1 cellular context compared by ENCODE assay signal in the genomic region with DNA sequence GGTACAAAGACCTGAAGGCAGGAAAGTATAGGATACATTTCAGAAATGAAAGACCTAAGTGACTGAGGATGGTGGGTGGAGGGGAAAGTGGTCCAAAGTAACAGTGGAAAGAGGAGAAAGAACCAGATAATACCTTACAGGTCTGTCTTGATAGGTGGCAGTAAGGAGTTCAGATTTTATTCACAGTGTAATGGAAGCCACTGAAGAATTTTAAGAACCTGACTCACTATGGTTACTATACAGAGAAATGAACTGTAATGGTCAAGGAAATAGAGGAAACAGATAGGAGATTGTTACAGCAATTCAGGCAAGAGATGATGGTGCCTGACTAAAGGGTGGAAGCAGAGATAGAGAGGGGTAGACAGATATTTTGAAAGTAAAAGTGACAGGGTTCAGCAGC.
TF ChIP-seq lines count a peak whose summit lies in the region.

No MANE protein-coding gene starts in this region.

TF ChIP-seq in GM12878, 131 proteins besides CTCF, POLR2A, EP300 and RAD21 (continued from another document):
- TF ChIP-seq, protein P1, sequence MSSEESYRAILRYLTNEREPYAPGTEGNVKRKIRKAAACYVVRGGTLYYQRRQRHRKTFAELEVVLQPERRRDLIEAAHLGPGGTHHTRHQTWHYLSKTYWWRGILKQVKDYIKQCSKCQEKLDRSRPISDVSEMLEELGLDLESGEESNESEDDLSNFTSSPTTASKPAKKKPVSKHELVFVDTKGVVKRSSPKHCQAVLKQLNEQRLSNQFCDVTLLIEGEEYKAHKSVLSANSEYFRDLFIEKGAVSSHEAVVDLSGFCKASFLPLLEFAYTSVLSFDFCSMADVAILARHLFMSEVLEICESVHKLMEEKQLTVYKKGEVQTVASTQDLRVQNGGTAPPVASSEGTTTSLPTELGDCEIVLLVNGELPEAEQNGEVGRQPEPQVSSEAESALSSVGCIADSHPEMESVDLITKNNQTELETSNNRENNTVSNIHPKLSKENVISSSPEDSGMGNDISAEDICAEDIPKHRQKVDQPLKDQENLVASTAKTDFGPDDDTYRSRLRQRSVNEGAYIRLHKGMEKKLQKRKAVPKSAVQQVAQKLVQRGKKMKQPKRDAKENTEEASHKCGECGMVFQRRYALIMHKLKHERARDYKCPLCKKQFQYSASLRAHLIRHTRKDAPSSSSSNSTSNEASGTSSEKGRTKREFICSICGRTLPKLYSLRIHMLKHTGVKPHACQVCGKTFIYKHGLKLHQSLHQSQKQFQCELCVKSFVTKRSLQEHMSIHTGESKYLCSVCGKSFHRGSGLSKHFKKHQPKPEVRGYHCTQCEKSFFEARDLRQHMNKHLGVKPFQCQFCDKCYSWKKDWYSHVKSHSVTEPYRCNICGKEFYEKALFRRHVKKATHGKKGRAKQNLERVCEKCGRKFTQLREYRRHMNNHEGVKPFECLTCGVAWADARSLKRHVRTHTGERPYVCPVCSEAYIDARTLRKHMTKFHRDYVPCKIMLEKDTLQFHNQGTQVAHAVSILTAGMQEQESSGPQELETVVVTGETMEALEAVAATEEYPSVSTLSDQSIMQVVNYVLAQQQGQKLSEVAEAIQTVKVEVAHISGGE (CRISPR knock-in tag; IDR thresholded peaks at IDR 0.05) = no peak
- no peak for TF ChIP-seq ZSCAN29 (IDR thresholded peaks at IDR 0.05)
- TF ChIP-seq CBX3 (IDR thresholded peaks at IDR 0.05; ENCODE audit: borderline replicate concordance, low read depth) = no peak
- no peak for TF ChIP-seq IKZF2 (IDR thresholded peaks at IDR 0.05)
- TF ChIP-seq, protein P2, sequence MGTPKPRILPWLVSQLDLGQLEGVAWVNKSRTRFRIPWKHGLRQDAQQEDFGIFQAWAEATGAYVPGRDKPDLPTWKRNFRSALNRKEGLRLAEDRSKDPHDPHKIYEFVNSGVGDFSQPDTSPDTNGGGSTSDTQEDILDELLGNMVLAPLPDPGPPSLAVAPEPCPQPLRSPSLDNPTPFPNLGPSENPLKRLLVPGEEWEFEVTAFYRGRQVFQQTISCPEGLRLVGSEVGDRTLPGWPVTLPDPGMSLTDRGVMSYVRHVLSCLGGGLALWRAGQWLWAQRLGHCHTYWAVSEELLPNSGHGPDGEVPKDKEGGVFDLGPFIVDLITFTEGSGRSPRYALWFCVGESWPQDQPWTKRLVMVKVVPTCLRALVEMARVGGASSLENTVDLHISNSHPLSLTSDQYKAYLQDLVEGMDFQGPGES (IDR thresholded peaks at IDR 0.05) = no peak
- no peak for TF ChIP-seq SREBF2 (IDR thresholded peaks at IDR 0.05; ENCODE audit: low read length)
- TF ChIP-seq, protein P3, sequence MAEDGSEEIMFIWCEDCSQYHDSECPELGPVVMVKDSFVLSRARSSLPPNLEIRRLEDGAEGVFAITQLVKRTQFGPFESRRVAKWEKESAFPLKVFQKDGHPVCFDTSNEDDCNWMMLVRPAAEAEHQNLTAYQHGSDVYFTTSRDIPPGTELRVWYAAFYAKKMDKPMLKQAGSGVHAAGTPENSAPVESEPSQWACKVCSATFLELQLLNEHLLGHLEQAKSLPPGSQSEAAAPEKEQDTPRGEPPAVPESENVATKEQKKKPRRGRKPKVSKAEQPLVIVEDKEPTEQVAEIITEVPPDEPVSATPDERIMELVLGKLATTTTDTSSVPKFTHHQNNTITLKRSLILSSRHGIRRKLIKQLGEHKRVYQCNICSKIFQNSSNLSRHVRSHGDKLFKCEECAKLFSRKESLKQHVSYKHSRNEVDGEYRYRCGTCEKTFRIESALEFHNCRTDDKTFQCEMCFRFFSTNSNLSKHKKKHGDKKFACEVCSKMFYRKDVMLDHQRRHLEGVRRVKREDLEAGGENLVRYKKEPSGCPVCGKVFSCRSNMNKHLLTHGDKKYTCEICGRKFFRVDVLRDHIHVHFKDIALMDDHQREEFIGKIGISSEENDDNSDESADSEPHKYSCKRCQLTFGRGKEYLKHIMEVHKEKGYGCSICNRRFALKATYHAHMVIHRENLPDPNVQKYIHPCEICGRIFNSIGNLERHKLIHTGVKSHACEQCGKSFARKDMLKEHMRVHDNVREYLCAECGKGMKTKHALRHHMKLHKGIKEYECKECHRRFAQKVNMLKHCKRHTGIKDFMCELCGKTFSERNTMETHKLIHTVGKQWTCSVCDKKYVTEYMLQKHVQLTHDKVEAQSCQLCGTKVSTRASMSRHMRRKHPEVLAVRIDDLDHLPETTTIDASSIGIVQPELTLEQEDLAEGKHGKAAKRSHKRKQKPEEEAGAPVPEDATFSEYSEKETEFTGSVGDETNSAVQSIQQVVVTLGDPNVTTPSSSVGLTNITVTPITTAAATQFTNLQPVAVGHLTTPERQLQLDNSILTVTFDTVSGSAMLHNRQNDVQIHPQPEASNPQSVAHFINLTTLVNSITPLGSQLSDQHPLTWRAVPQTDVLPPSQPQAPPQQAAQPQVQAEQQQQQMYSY (CRISPR knock-in tag; IDR thresholded peaks at IDR 0.05) = no peak
- no peak for TF ChIP-seq RELA (IDR thresholded peaks at IDR 0.05; ENCODE audit: borderline replicate concordance, partially characterized antibody)
- TF ChIP-seq, protein P4, sequence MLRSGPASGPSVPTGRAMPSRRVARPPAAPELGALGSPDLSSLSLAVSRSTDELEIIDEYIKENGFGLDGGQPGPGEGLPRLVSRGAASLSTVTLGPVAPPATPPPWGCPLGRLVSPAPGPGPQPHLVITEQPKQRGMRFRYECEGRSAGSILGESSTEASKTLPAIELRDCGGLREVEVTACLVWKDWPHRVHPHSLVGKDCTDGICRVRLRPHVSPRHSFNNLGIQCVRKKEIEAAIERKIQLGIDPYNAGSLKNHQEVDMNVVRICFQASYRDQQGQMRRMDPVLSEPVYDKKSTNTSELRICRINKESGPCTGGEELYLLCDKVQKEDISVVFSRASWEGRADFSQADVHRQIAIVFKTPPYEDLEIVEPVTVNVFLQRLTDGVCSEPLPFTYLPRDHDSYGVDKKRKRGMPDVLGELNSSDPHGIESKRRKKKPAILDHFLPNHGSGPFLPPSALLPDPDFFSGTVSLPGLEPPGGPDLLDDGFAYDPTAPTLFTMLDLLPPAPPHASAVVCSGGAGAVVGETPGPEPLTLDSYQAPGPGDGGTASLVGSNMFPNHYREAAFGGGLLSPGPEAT (IDR thresholded peaks at IDR 0.05; ENCODE audit: low read depth) = no peak
- TF ChIP-seq TCF7 (IDR thresholded peaks at IDR 0.05; ENCODE audit: borderline replicate concordance) = no peak
- no peak for TF ChIP-seq RB1 (IDR thresholded peaks at IDR 0.05; ENCODE audit: borderline replicate concordance)
- no peak for TF ChIP-seq HCFC1 (IDR thresholded peaks at IDR 0.05; ENCODE audit: low read length)
- no peak for TF ChIP-seq TCF12 (IDR thresholded peaks at IDR 0.05; ENCODE audit: low read depth, low read length)
- no peak for TF ChIP-seq HDAC2 (IDR thresholded peaks at IDR 0.05)
- TF ChIP-seq, protein P5, sequence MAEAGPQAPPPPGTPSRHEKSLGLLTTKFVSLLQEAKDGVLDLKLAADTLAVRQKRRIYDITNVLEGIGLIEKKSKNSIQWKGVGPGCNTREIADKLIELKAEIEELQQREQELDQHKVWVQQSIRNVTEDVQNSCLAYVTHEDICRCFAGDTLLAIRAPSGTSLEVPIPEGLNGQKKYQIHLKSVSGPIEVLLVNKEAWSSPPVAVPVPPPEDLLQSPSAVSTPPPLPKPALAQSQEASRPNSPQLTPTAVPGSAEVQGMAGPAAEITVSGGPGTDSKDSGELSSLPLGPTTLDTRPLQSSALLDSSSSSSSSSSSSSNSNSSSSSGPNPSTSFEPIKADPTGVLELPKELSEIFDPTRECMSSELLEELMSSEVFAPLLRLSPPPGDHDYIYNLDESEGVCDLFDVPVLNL (IDR thresholded peaks at IDR 0.05; ENCODE audit: low read depth, low read length) = no peak
- no peak for TF ChIP-seq MTA3 (IDR thresholded peaks at IDR 0.05; ENCODE audit: borderline replicate concordance, low read length)
